In the genomic region with DNA sequence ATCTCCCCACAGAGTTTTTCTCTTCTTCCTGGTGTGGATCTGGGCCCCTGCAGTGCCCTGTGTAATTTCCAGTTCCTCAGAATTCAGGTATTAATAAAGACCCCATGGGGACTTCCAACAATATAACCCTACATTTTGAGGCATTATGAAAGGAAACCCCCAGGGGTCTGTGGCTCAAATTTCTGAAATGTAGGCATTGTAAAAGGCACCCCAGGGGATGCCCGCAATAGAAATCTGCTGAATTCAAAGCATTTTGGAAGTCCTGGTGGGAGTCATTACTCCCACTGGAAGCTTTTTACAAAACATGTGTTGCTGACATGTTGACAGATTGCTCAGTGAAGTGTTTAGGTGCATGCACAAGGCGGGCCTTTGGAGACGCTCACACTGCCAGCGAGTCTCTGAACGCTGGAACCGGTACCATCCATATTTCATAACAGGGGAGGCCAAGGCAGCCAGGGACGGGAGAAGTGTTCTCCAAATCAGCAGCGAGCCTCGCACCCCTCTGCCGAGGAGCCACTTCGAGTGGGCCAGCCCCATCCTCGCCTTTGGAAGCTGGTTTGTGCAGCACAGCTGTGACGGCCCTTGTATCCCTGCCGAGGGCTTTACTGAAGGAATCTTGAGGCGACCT, we compare ENCODE assay signal across 10 cellular contexts.
DNase-seq lines count a peak whose midpoint lies in the region; ATAC-seq lines count a peak whose summit lies in the region.
"Had no signal": no experiment of that assay in that cellular context is flagged by ENCODE, and none has a peak within 500 bp of the region (broad histone marks: within the 10 kb centered on the region; RNA-seq: fewer than 3 reads in every experiment).

No MANE protein-coding gene starts in this region.

- CTCF ChIA-PET in activated naive CD4-positive, alpha-beta T cell treated with anti-CD3 and anti-CD28 coated beads for 36 hours (lab: Charles Lee) = interaction anchor here (0.7 kb wide), 1 partner anchor 93 kb away, joined by 3 read pairs; no protein-coding TSS in a partner anchor

- intact Hi-C loops in left ventricle myocardium superior (cut with micrococcal nuclease) = no loop called here
- intact Hi-C loops in posterior cingulate gyrus (cut with DNase I) = no loop called here
- intact Hi-C loops in activated naive CD4-positive, alpha-beta T cell treated with anti-CD3 and anti-CD28 coated beads for 36 hours (cut with micrococcal nuclease) = no loop called here

- DNase-seq in G401 (ENCODE audit: low spot score) = peak; percentile 86
- peak; percentile 63 for DNase-seq in SK-N-DZ (ENCODE audit: low spot score)
- peak; percentile 83 for DNase-seq in left ventricle myocardium superior
- DNase-seq in posterior cingulate gyrus = peak in 8 of 10 donors; percentile 31 to 95 (median 72)
- DNase-seq in T-helper 1 cell = no peak
- DNase-seq in activated naive CD4-positive, alpha-beta T cell treated with anti-CD3 and anti-CD28 coated beads for 36 hours = no peak
- DNase-seq in activated CD4-positive, CD25-positive, alpha-beta regulatory T cell treated with anti-CD3 and anti-CD28 coated beads, Interleukin-2, amount 50 U/mL, for 72 hours = no peak
- no peak for DNase-seq in activated CD8-positive, alpha-beta memory T cell treated with anti-CD3 and anti-CD28 coated beads for 24 hours
- DNase-seq: Karpas-422, T-helper 9 cell had no signal

- H3K27me3 Mint-ChIP-seq in activated naive CD4-positive, alpha-beta T cell treated with anti-CD3 and anti-CD28 coated beads for 36 hours (ENCODE audit: low read depth) = peaks cover 8% of the 10 kb centered on the region

- no peaks in the 10 kb centered on the region for H3K4me1 Mint-ChIP-seq in activated naive CD4-positive, alpha-beta T cell treated with anti-CD3 and anti-CD28 coated beads for 36 hours (ENCODE audit: low read depth)

- in situ Hi-C loops in G401 (cut with HindIII; ENCODE audit: low sequenced_read_pairs) = no loop called here

- no peaks in the 10 kb centered on the region for H3K36me3 Mint-ChIP-seq in activated naive CD4-positive, alpha-beta T cell treated with anti-CD3 and anti-CD28 coated beads for 36 hours (ENCODE audit: low read depth)

- no peak overlapping the region for H3K27ac Mint-ChIP-seq in activated naive CD4-positive, alpha-beta T cell treated with anti-CD3 and anti-CD28 coated beads for 36 hours

- H3K4me3 Mint-ChIP-seq in activated naive CD4-positive, alpha-beta T cell treated with anti-CD3 and anti-CD28 coated beads for 36 hours = no peak overlapping the region

- H3K9me3 Mint-ChIP-seq in activated naive CD4-positive, alpha-beta T cell treated with anti-CD3 and anti-CD28 coated beads for 36 hours = no peaks in the 10 kb centered on the region

- ATAC-seq in left ventricle myocardium superior = peak; percentile 76

Comparison
In these comparisons a context has a peak if more than half of its experiments do, and no peak if none do; other contexts are left out.
1. DNase-seq: peak in G401 (single experiment), SK-N-DZ (single experiment), left ventricle myocardium superior (single experiment) and posterior cingulate gyrus (8 of 10); none in T-helper 1 cell (0 of 5), activated naive CD4-positive, alpha-beta T cell treated with anti-CD3 and anti-CD28 coated beads for 36 hours (single experiment), activated CD4-positive, CD25-positive, alpha-beta regulatory T cell treated with anti-CD3 and anti-CD28 coated beads, Interleukin-2, amount 50 U/mL, for 72 hours (single experiment) and activated CD8-positive, alpha-beta memory T cell treated with anti-CD3 and anti-CD28 coated beads for 24 hours (single experiment).